13 cellular contexts compared by ENCODE assay signal in the genomic region with DNA sequence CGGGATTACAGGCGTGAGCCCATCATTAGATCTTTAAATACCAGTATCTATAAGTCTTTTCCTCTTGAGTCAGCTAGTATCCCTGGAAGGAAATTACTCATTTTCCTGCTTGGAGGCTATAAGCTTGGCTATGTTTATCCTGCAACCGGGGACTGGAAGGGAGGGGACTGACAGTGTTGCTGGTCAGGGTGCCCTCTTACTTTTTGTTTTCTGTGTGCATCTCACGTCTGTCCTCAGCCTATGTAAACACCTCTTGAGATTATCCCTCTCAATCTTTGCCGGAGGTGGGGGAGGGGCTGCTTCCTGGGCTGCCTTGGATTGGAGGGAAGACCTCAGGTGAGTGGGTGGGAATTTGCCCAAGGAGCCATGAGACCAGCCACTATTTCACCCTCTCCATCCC. TPM values are rescaled to one million over a fixed set of nuclear protein-coding genes. Genes with fewer than 3 reads are reported as not detected.
DNase-seq lines count a peak whose midpoint lies in the region; ATAC-seq and TF ChIP-seq lines count a peak whose summit lies in the region.
"Had no signal": no experiment of that assay in that cellular context is flagged by ENCODE, and none has a peak within 500 bp of the region (broad histone marks: within the 10 kb centered on the region; RNA-seq: fewer than 3 reads in every experiment).

No MANE protein-coding gene starts in this region.

- peak in 3 of 8 donors; percentile 22 to 29 (median 28) for ATAC-seq in heart right ventricle
- no peak for ATAC-seq in left ventricle myocardium superior
- peak; percentile 3 for ATAC-seq in upper lobe of right lung

- H3K27ac ChIP-seq in heart right ventricle: peak overlapping the region in 9 of 10 donors; percentile 15 to 70 (median 49)
- H3K27ac ChIP-seq in upper lobe of right lung: peak overlapping the region; percentile 26

- H3K4me1 ChIP-seq in heart right ventricle (peaks cover 17 to 66% (median 45%) of the 10 kb centered on the region in 9 donors), upper lobe of right lung (peaks cover 41% of the 10 kb centered on the region)

- H3K27me3 ChIP-seq in heart right ventricle (no peaks in the 10 kb centered on the region), upper lobe of right lung (no peaks in the 10 kb centered on the region)

- no peaks in the 10 kb centered on the region for H3K9me3 ChIP-seq in heart right ventricle
- no peaks in the 10 kb centered on the region for H3K9me3 ChIP-seq in upper lobe of right lung

- WGBS in heart right ventricle, 2 donors: 54 to 70% methylated on average over 5 of the region's 5 CpGs

- intact Hi-C loops in heart right ventricle (cut with DNase I) (loop anchor here in 1 of 10 donors (10.0 kb wide), 1 partner anchor 223 kb away; no protein-coding TSS in a partner anchor), left ventricle myocardium superior (cut with micrococcal nuclease) (no loop called here), upper lobe of right lung (cut with DNase I) (no loop called here)

- TF ChIP-seq CTCF in heart right ventricle (IDR thresholded peaks at IDR 0.05) (no peak), upper lobe of right lung (IDR thresholded peaks at IDR 0.05) (no peak)

- DNase-seq in heart right ventricle: peak in 1 of 2 donors; percentile 11
- DNase-seq in left ventricle myocardium superior: no peak
- DNase-seq in amniotic stem cell (lab: John Stamatoyannopoulos, UW): peak; percentile 20
- peak; percentile 34 for DNase-seq in iPS-NIHi7 (ENCODE audit: extremely low spot score)
- no peak for DNase-seq in upper lobe of right lung
- DNase-seq in mucosa of gallbladder (ENCODE audit: low spot score): no peak
- no peak for DNase-seq in SIG-M5 treated with dmso at 0.1 percent for 504 hours (lab: John Stamatoyannopoulos, UW; ENCODE audit: unreplicated experiment)
- no peak for DNase-seq in retina
- DNase-seq: activated T-cell treated with anti-CD3 and anti-CD28 coated beads, Interleukin-2, amount 50 U/mL, for 1 hour; DMS 273 treated with DMSO at 0.1 percent for 48 hours; NCI-H1694 had no signal

- H3K4me3 ChIP-seq in heart right ventricle (no peak overlapping the region), upper lobe of right lung (no peak overlapping the region)
- H3K4me3 ChIP-seq: skin epidermis had no signal

- H3K36me3 ChIP-seq in heart right ventricle (peaks cover 0 to 95% (median 21%) of the 10 kb centered on the region in 9 donors), upper lobe of right lung (peaks cover 56% of the 10 kb centered on the region)

RNA-seq across cellular contexts. Expression of gene HTT, which starts 37.0 kb away (rescaled TPM):
- total RNA-seq in heart right ventricle (10 to 100 TPM; 19.3 to 34.0 (median 24.6) TPM), left ventricle myocardium superior (25.9 TPM), upper lobe of right lung (73.6 TPM), mucosa of gallbladder (51.6 TPM)
- polyA plus RNA-seq in heart right ventricle: 10 to 100 TPM in 1 of 2 donors, 1 to 10 TPM in 1; 6.3 to 21.9 TPM

RNA-seq across cellular contexts. Expression of gene HTT-AS, which starts 37.1 kb away (rescaled TPM):
- not detected for total RNA-seq in heart right ventricle
- polyA plus RNA-seq in heart right ventricle: not detected
- not detected for total RNA-seq in left ventricle myocardium superior
- total RNA-seq in upper lobe of right lung: not detected
- not detected for total RNA-seq in mucosa of gallbladder
- total RNA-seq: mesothelial cell of epicardium had no signal

Comparison
In these comparisons a context has a peak if more than half of its experiments do, and no peak if none do; other contexts are left out.
1. DNase-seq: peak in amniotic stem cell (single experiment) and iPS-NIHi7 (single experiment); none in left ventricle myocardium superior (single experiment), upper lobe of right lung (single experiment), mucosa of gallbladder (single experiment), SIG-M5 treated with dmso at 0.1 percent for 504 hours (single experiment) and retina (single experiment).